In the genomic region with DNA sequence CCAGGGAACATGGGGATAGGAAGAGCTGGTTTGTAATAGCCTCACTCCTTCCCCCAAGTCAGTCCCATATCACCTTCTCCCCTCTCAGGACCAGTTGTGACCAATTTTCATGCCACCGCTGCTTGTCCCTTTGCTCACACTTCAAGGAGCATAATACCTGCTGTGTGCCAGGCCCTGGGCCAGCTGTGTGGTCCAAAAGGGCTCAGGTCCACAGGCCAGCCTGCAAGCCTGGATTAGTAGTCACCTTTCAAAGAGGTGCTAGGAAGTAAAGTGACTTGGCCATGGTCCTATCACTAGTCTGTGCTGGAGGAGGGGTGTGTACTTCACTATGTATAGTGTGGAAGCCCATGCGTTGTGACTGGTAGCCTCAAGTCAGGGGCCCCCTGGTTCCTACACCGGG, we compare ENCODE assay signal across 17 cellular contexts. TPM values are rescaled to one million over a fixed set of nuclear protein-coding genes. Genes with fewer than 3 reads are reported as not detected.
DNase-seq lines count a peak whose midpoint lies in the region; ATAC-seq and TF ChIP-seq lines count a peak whose summit lies in the region.
"Had no signal": no experiment of that assay in that cellular context is flagged by ENCODE, and none has a peak within 500 bp of the region (broad histone marks: within the 10 kb centered on the region; RNA-seq: fewer than 3 reads in every experiment).

No MANE protein-coding gene starts in this region.

- H3K27ac ChIP-seq in lower lobe of right lung (peak overlapping the region; percentile 34), tibial artery (peak overlapping the region; percentile 83 to 87)
- H3K27ac ChIP-seq: left lung, parathyroid adenoma had no signal

- no peaks in the 10 kb centered on the region for H3K36me3 Mint-ChIP-seq in activated naive CD4-positive, alpha-beta T cell treated with anti-CD3 and anti-CD28 coated beads, Interleukin-2, amount 50 U/mL, for 72 hours
- peaks cover 35% of the 10 kb centered on the region for H3K36me3 Mint-ChIP-seq in activated naive CD4-positive, alpha-beta T cell treated with anti-CD3 and anti-CD28 coated beads, Interleukin-2, amount 10 ng/mL, durations not matched to agents 7 days and 5 days
- H3K36me3 Mint-ChIP-seq in activated CD8-positive, alpha-beta T cell treated with anti-CD3 and anti-CD28 coated beads for 36 hours (ENCODE audit: low read depth), result peaks cover 16% of the 10 kb centered on the region

- ATAC-seq in activated naive CD4-positive, alpha-beta T cell treated with anti-CD3 and anti-CD28 coated beads, Interleukin-2, amount 50 U/mL, for 72 hours, result no peak
- no peak for ATAC-seq in activated CD8-positive, alpha-beta T cell treated with anti-CD3 and anti-CD28 coated beads for 36 hours
- no peak for ATAC-seq in lower lobe of right lung
- ATAC-seq: left lung, PC-3 had no signal

- H3K4me1 ChIP-seq in lower lobe of right lung, result peaks cover 69% of the 10 kb centered on the region
- peaks cover 11 to 87% (median 74%) of the 10 kb centered on the region in 4 donors for H3K4me1 ChIP-seq in tibial artery

- H3K4me3 ChIP-seq in lower lobe of right lung (no peak overlapping the region), tibial artery (no peak overlapping the region)
- H3K4me3 ChIP-seq: left lung had no signal

- POLR2A ChIA-PET in activated CD8-positive, alpha-beta T cell treated with anti-CD3 and anti-CD28 coated beads for 36 hours (lab: Charles Lee), result interaction anchor here (0.6 kb wide), 1 partner anchor 1277 kb away, joined by 4 read pairs; no protein-coding TSS in a partner anchor

- no peaks in the 10 kb centered on the region for H3K27me3 Mint-ChIP-seq in activated naive CD4-positive, alpha-beta T cell treated with anti-CD3 and anti-CD28 coated beads, Interleukin-2, amount 10 ng/mL, durations not matched to agents 7 days and 5 days
- no peaks in the 10 kb centered on the region for H3K27me3 Mint-ChIP-seq in activated CD8-positive, alpha-beta T cell treated with anti-CD3 and anti-CD28 coated beads for 36 hours

- intact Hi-C loops in activated CD8-positive, alpha-beta T cell treated with anti-CD3 and anti-CD28 coated beads for 36 hours (cut with micrococcal nuclease), result no loop called here
- intact Hi-C loops in lower lobe of right lung (cut with DNase I) (no loop called here), tibial artery (cut with DNase I; ENCODE audit: low total_unique reads) (no loop called here), head of caudate nucleus (cut with DNase I) (loop anchor here (10.0 kb wide), 1 partner anchor 58 kb away; no protein-coding TSS in a partner anchor)

- H3K36me3 ChIP-seq in lower lobe of right lung (peaks cover 7% of the 10 kb centered on the region), tibial artery (no peaks in the 10 kb centered on the region)

- TF ChIP-seq CTCF in activated CD8-positive, alpha-beta T cell treated with anti-CD3 and anti-CD28 coated beads for 36 hours (IDR thresholded peaks at IDR 0.05), result no peak
- TF ChIP-seq CTCF in lower lobe of right lung (IDR thresholded peaks at IDR 0.05), result no peak
- no peak for TF ChIP-seq CTCF in tibial artery (IDR thresholded peaks at IDR 0.05)

- H3K9me3 Mint-ChIP-seq in activated naive CD4-positive, alpha-beta T cell treated with anti-CD3 and anti-CD28 coated beads, Interleukin-2, amount 50 U/mL, for 72 hours, result no peaks in the 10 kb centered on the region
- no peaks in the 10 kb centered on the region for H3K9me3 Mint-ChIP-seq in activated naive CD4-positive, alpha-beta T cell treated with anti-CD3 and anti-CD28 coated beads, Interleukin-2, amount 10 ng/mL, durations not matched to agents 7 days and 5 days
- H3K9me3 Mint-ChIP-seq in activated CD8-positive, alpha-beta T cell treated with anti-CD3 and anti-CD28 coated beads for 36 hours, result no peaks in the 10 kb centered on the region

- H3K9me3 ChIP-seq in lower lobe of right lung (no peaks in the 10 kb centered on the region), tibial artery (no peaks in the 10 kb centered on the region)
- H3K9me3 ChIP-seq: left lung had no signal

- peak overlapping the region; percentile 23 to 73 for H3K27ac Mint-ChIP-seq in activated naive CD4-positive, alpha-beta T cell treated with anti-CD3 and anti-CD28 coated beads, Interleukin-2, amount 50 U/mL, for 72 hours
- H3K27ac Mint-ChIP-seq in activated naive CD4-positive, alpha-beta T cell treated with anti-CD3 and anti-CD28 coated beads, Interleukin-2, amount 10 ng/mL, durations not matched to agents 7 days and 5 days, result no peak overlapping the region
- peak overlapping the region; percentile 12 for H3K27ac Mint-ChIP-seq in activated CD8-positive, alpha-beta T cell treated with anti-CD3 and anti-CD28 coated beads for 36 hours

- no peak overlapping the region for H3K4me3 Mint-ChIP-seq in activated naive CD4-positive, alpha-beta T cell treated with anti-CD3 and anti-CD28 coated beads, Interleukin-2, amount 10 ng/mL, durations not matched to agents 7 days and 5 days
- H3K4me3 Mint-ChIP-seq in activated CD8-positive, alpha-beta T cell treated with anti-CD3 and anti-CD28 coated beads for 36 hours, result no peak overlapping the region

- DNase-seq in activated naive CD4-positive, alpha-beta T cell treated with anti-CD3 and anti-CD28 coated beads, Interleukin-2, amount 50 U/mL, for 72 hours (ENCODE audit: low spot score in 2 of 2), result no peak
- DNase-seq in activated naive CD4-positive, alpha-beta T cell treated with anti-CD3 and anti-CD28 coated beads, Interleukin-2, amount 10 ng/mL, durations not matched to agents 7 days and 5 days, result no peak
- DNase-seq in activated CD8-positive, alpha-beta T cell treated with anti-CD3 and anti-CD28 coated beads for 36 hours, result no peak
- DNase-seq in lower lobe of right lung (no peak), tibial artery (no peak), head of caudate nucleus (no peak), AML-193 (lab: John Stamatoyannopoulos, UW) (no peak)
- DNase-seq in stimulated activated CD8-positive, alpha-beta memory T cell treated with anti-CD3 and anti-CD28 coated beads, Interleukin-4, amount 100 ng/mL, for 48 hours, result no peak
- DNase-seq: activated CD4-positive, CD25-positive, alpha-beta regulatory T cell treated with anti-CD3 and anti-CD28 coated beads, Interleukin-2, amount 50 U/mL, for 72 hours; activated naive CD4-positive, alpha-beta T cell; left lung; NCI-H1436; NCI-H82; stimulated activated CD4-positive, alpha-beta T cell treated with anti-CD3 and anti-CD28 coated beads, Interleukin-2, amount 100 ng/mL, for 24 hours; T1000 had no signal

- CTCF ChIA-PET in activated naive CD4-positive, alpha-beta T cell treated with anti-CD3 and anti-CD28 coated beads, Interleukin-2, amount 10 ng/mL, durations not matched to agents 7 days and 5 days (lab: Charles Lee), result no interaction called here
- CTCF ChIA-PET in activated CD8-positive, alpha-beta T cell treated with anti-CD3 and anti-CD28 coated beads for 36 hours (lab: Charles Lee), result interaction anchor here (1.1 kb wide), 1 partner anchor 13 kb away, joined by 3 read pairs; no protein-coding TSS in a partner anchor

- H3K27me3 ChIP-seq in lower lobe of right lung (ENCODE audit: low read depth) (no peaks in the 10 kb centered on the region), tibial artery (no peaks in the 10 kb centered on the region)
- H3K27me3 ChIP-seq: left lung had no signal

- peaks cover 76% of the 10 kb centered on the region for H3K4me1 Mint-ChIP-seq in activated naive CD4-positive, alpha-beta T cell treated with anti-CD3 and anti-CD28 coated beads, Interleukin-2, amount 10 ng/mL, durations not matched to agents 7 days and 5 days
- peaks cover 80% of the 10 kb centered on the region for H3K4me1 Mint-ChIP-seq in activated CD8-positive, alpha-beta T cell treated with anti-CD3 and anti-CD28 coated beads for 36 hours (ENCODE audit: low read depth)

RNA-seq across cellular contexts. Expression of a gene that starts 38.5 kb away (rescaled TPM):
- total RNA-seq in activated naive CD4-positive, alpha-beta T cell treated with anti-CD3 and anti-CD28 coated beads, Interleukin-2, amount 50 U/mL, for 72 hours, result 1 to 10 TPM in 1 of 2 donors, under 1 TPM in 1; 0.20 to 1.6 TPM
- under 1 TPM; 0.65 to 0.95 TPM for total RNA-seq in activated CD8-positive, alpha-beta T cell treated with anti-CD3 and anti-CD28 coated beads for 36 hours
- 200 TPM for total RNA-seq in lower lobe of right lung

Comparison
In these comparisons a context has a peak if more than half of its experiments do, and no peak if none do; other contexts are left out.
1. RNA of a gene that starts 38.5 kb away (total RNA-seq): 200 TPM in lower lobe of right lung (single experiment); 0.20 to 1.6 TPM in activated naive CD4-positive, alpha-beta T cell treated with anti-CD3 and anti-CD28 coated beads, Interleukin-2, amount 50 U/mL, for 72 hours and 0.65 to 0.95 TPM in activated CD8-positive, alpha-beta T cell treated with anti-CD3 and anti-CD28 coated beads for 36 hours; every median in the first group is over 10 times any median in the second.